1 cellular context compared by ENCODE assay signal in genomic region chr6:17653198-17653881, GRCh38.
TF ChIP-seq lines count a peak whose summit lies in the region.

No MANE protein-coding gene starts in this region.

TF ChIP-seq in GM23338, 12 proteins besides CTCF, POLR2A, EP300 and RAD21 (continued from another document):
- TF ChIP-seq, protein P1, sequence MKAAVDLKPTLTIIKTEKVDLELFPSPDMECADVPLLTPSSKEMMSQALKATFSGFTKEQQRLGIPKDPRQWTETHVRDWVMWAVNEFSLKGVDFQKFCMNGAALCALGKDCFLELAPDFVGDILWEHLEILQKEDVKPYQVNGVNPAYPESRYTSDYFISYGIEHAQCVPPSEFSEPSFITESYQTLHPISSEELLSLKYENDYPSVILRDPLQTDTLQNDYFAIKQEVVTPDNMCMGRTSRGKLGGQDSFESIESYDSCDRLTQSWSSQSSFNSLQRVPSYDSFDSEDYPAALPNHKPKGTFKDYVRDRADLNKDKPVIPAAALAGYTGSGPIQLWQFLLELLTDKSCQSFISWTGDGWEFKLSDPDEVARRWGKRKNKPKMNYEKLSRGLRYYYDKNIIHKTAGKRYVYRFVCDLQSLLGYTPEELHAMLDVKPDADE (IDR thresholded peaks at IDR 0.05) = no peak
- TF ChIP-seq, protein P2, sequence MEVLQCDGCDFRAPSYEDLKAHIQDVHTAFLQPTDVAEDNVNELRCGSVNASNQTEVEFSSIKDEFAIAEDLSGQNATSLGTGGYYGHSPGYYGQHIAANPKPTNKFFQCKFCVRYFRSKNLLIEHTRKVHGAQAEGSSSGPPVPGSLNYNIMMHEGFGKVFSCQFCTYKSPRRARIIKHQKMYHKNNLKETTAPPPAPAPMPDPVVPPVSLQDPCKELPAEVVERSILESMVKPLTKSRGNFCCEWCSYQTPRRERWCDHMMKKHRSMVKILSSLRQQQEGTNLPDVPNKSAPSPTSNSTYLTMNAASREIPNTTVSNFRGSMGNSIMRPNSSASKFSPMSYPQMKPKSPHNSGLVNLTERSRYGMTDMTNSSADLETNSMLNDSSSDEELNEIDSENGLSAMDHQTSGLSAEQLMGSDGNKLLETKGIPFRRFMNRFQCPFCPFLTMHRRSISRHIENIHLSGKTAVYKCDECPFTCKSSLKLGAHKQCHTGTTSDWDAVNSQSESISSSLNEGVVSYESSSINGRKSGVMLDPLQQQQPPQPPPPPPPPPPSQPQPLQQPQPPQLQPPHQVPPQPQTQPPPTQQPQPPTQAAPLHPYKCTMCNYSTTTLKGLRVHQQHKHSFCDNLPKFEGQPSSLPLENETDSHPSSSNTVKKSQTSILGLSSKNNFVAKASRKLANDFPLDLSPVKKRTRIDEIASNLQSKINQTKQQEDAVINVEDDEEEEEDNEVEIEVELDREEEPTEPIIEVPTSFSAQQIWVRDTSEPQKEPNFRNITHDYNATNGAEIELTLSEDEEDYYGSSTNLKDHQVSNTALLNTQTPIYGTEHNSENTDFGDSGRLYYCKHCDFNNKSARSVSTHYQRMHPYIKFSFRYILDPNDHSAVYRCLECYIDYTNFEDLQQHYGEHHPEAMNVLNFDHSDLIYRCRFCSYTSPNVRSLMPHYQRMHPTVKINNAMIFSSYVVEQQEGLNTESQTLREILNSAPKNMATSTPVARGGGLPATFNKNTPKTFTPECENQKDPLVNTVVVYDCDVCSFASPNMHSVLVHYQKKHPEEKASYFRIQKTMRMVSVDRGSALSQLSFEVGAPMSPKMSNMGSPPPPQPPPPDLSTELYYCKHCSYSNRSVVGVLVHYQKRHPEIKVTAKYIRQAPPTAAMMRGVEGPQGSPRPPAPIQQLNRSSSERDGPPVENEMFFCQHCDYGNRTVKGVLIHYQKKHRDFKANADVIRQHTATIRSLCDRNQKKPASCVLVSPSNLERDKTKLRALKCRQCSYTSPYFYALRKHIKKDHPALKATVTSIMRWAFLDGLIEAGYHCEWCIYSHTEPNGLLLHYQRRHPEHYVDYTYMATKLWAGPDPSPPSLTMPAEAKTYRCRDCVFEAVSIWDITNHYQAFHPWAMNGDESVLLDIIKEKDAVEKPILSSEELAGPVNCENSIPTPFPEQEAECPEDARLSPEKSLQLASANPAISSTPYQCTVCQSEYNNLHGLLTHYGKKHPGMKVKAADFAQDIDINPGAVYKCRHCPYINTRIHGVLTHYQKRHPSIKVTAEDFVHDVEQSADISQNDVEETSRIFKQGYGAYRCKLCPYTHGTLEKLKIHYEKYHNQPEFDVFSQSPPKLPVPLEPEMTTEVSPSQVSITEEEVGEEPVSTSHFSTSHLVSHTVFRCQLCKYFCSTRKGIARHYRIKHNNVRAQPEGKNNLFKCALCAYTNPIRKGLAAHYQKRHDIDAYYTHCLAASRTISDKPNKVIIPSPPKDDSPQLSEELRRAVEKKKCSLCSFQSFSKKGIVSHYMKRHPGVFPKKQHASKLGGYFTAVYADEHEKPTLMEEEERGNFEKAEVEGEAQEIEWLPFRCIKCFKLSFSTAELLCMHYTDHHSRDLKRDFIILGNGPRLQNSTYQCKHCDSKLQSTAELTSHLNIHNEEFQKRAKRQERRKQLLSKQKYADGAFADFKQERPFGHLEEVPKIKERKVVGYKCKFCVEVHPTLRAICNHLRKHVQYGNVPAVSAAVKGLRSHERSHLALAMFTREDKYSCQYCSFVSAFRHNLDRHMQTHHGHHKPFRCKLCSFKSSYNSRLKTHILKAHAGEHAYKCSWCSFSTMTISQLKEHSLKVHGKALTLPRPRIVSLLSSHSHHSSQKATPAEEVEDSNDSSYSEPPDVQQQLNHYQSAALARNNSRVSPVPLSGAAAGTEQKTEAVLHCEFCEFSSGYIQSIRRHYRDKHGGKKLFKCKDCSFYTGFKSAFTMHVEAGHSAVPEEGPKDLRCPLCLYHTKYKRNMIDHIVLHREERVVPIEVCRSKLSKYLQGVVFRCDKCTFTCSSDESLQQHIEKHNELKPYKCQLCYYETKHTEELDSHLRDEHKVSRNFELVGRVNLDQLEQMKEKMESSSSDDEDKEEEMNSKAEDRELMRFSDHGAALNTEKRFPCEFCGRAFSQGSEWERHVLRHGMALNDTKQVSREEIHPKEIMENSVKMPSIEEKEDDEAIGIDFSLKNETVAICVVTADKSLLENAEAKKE (CRISPR knock-in tag; IDR thresholded peaks at IDR 0.05) = no peak
- TF ChIP-seq NANOG (IDR thresholded peaks at IDR 0.05; ENCODE audit: borderline replicate concordance) (no peak), POLR2AphosphoS5 (IDR thresholded peaks at IDR 0.05; ENCODE audit: low read depth) (no peak), JUNB (IDR thresholded peaks at IDR 0.05; ENCODE audit: unreplicated experiment) (no peak)
